8 cellular contexts compared by ENCODE assay signal in the genomic region with DNA sequence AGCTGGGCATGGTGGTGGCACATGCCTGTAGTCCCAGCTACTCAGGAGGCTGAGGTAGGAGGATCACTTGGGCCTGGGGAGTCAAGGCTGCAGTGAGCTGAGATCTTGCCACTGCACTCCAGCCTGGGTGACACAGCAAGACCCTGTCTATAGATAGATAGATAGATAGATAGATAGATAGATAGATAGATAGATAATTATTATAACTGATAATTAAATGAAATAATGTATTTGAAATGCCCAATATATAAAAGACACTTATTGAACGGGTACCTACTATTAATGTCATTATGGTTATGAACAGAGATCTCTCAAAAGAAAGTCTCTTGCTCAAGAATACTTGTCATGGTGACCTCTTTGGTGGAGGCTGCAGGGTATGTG.
DNase-seq lines count a peak whose midpoint lies in the region; ATAC-seq and TF ChIP-seq lines count a peak whose summit lies in the region.
"Not testable (repeated sequence)": the region's sequence is repeated elsewhere in the genome, so short reads cannot be mapped to it uniquely, and the experiment has no call there.

No MANE protein-coding gene starts in this region.

- peak overlapping the region; percentile 98 for H2AFZ ChIP-seq in neural progenitor cell (replicated peaks)

- CTCF ChIA-PET in WTC11 (lab: Charles Lee), result interaction anchor here (0.8 kb wide), 1 partner anchor 47 kb away, joined by 3 read pairs; no protein-coding TSS in a partner anchor

- not testable (repeated sequence) for H4K20me1 ChIP-seq in neural progenitor cell (ENCODE audit: low read depth)

- H3K36me3 Mint-ChIP-seq in WTC11; activated naive CD8-positive, alpha-beta T cell treated with anti-CD3 and anti-CD28 coated beads, Interleukin-2, amount 50 U/mL, for 24 hours (ENCODE audit: low read depth); neural progenitor cell; stimulated activated naive CD8-positive, alpha-beta T cell treated with anti-CD3 and anti-CD28 coated beads, Interleukin-15, Interleukin-2, amounts not matched to agents 100 ng/mL and 50 ng/mL, for 24 hours (ENCODE audit: low read depth): not testable (repeated sequence)

- H3K4me3 Mint-ChIP-seq in WTC11, result peak overlapping the region; percentile 86
- H3K4me3 Mint-ChIP-seq in activated naive CD8-positive, alpha-beta T cell treated with anti-CD3 and anti-CD28 coated beads, Interleukin-2, amount 50 U/mL, for 24 hours, result peak overlapping the region; percentile 79
- peak overlapping the region; percentile 84 for H3K4me3 Mint-ChIP-seq in neural progenitor cell
- H3K4me3 Mint-ChIP-seq in stimulated activated naive CD8-positive, alpha-beta T cell treated with anti-CD3 and anti-CD28 coated beads, Interleukin-15, Interleukin-2, amounts not matched to agents 100 ng/mL and 50 ng/mL, for 24 hours, result peak overlapping the region; percentile 82

- H3K27ac ChIP-seq in HUES6 (ENCODE audit: low read depth, low read length); iPS-20b (ENCODE audit: low read length); neural progenitor cell: not testable (repeated sequence)

- not testable (repeated sequence) for H3K9ac ChIP-seq in HUES6 (ENCODE audit: low read length); endocrine pancreas (ENCODE audit: control insufficient read depth, insufficient read depth, low read length); neural progenitor cell
- H3K9ac ChIP-seq in iPS-20b (ENCODE audit: low read depth, low read length), result peak overlapping the region; percentile 81; the same call in 1 of the 2 replicates

- peak overlapping the region; percentile 94 for H3K27ac Mint-ChIP-seq in WTC11
- not testable (repeated sequence) for H3K27ac Mint-ChIP-seq in activated naive CD8-positive, alpha-beta T cell treated with anti-CD3 and anti-CD28 coated beads, Interleukin-2, amount 50 U/mL, for 24 hours; neural progenitor cell; stimulated activated naive CD8-positive, alpha-beta T cell treated with anti-CD3 and anti-CD28 coated beads, Interleukin-15, Interleukin-2, amounts not matched to agents 100 ng/mL and 50 ng/mL, for 24 hours

- H3K27me3 Mint-ChIP-seq in WTC11 (ENCODE audit: low read depth); activated naive CD8-positive, alpha-beta T cell treated with anti-CD3 and anti-CD28 coated beads, Interleukin-2, amount 50 U/mL, for 24 hours; neural progenitor cell (ENCODE audit: insufficient read depth, low read depth); stimulated activated naive CD8-positive, alpha-beta T cell treated with anti-CD3 and anti-CD28 coated beads, Interleukin-15, Interleukin-2, amounts not matched to agents 100 ng/mL and 50 ng/mL, for 24 hours: not testable (repeated sequence)

- not testable (repeated sequence) for H3F3A ChIP-seq in neural progenitor cell (ENCODE audit: low read depth)

- POLR2A ChIA-PET in WTC11 (lab: Charles Lee), result interaction anchor here (1.1 to 1.5 kb wide), 2 partner anchors 24 to 391 kb away, joined by 4 read pairs; partner anchors contain the start of gene CENPU

- not testable (repeated sequence) for DNase-seq in BE2C; WTC11 (ENCODE audit: low spot score); activated naive CD8-positive, alpha-beta T cell treated with anti-CD3 and anti-CD28 coated beads, Interleukin-2, amount 50 U/mL, for 24 hours; neural progenitor cell (ENCODE audit: low spot score)

- not testable (repeated sequence) for H3K4me1 ChIP-seq in BE2C; endocrine pancreas (ENCODE audit: control insufficient read depth, insufficient read depth, low read length); neural progenitor cell
- H3K4me1 ChIP-seq in HUES6 (ENCODE audit: control insufficient read depth, insufficient read depth, low read length), result peaks cover 14% of the 10 kb centered on the region
- H3K4me1 ChIP-seq in iPS-20b (ENCODE audit: insufficient read depth, low read length), result peaks cover 16% of the 10 kb centered on the region

- H3K4me1 Mint-ChIP-seq in WTC11 (peaks cover 27% of the 10 kb centered on the region), neural progenitor cell (peaks cover 35% of the 10 kb centered on the region)
- H3K4me1 Mint-ChIP-seq in activated naive CD8-positive, alpha-beta T cell treated with anti-CD3 and anti-CD28 coated beads, Interleukin-2, amount 50 U/mL, for 24 hours, result peaks cover 50% of the 10 kb centered on the region
- H3K4me1 Mint-ChIP-seq in stimulated activated naive CD8-positive, alpha-beta T cell treated with anti-CD3 and anti-CD28 coated beads, Interleukin-15, Interleukin-2, amounts not matched to agents 100 ng/mL and 50 ng/mL, for 24 hours (ENCODE audit: low read depth), result peaks cover 54% of the 10 kb centered on the region

- not testable (repeated sequence) for ATAC-seq in WTC11; activated naive CD8-positive, alpha-beta T cell treated with anti-CD3 and anti-CD28 coated beads, Interleukin-2, amount 50 U/mL, for 24 hours

- H3K4me2 ChIP-seq in neural progenitor cell, result peak overlapping the region; percentile 91

- not testable (repeated sequence) for H3K36me3 ChIP-seq in BE2C; HUES6 (ENCODE audit: control insufficient read depth, insufficient read depth, low read length); endocrine pancreas (ENCODE audit: control insufficient read depth, insufficient read depth, low read length); iPS-20b (ENCODE audit: insufficient read depth, low read depth, low read length); neural progenitor cell

- not testable (repeated sequence) for H3K9me3 ChIP-seq in BE2C; HUES6 (ENCODE audit: control insufficient read depth, insufficient read depth, low read depth, low read length); endocrine pancreas (ENCODE audit: control insufficient read depth, low read length); iPS-20b (ENCODE audit: insufficient read depth, low read depth, low read length); neural progenitor cell (ENCODE audit: low read depth)

- TF ChIP-seq CTCF in BE2C (IDR thresholded peaks at IDR 0.05; ENCODE audit: low read depth, low read length); WTC11 (IDR thresholded peaks at IDR 0.05); neural progenitor cell (IDR thresholded peaks at IDR 0.05): not testable (repeated sequence)

- H3K27me3 ChIP-seq in BE2C; HUES6 (ENCODE audit: control insufficient read depth, insufficient read depth, low read length); endocrine pancreas (ENCODE audit: control insufficient read depth, insufficient read depth, low read length); iPS-20b (ENCODE audit: insufficient read depth, low read length); neural progenitor cell: not testable (repeated sequence)

- H3K4me3 ChIP-seq in BE2C (ENCODE audit: low read depth, low read length) (peak overlapping the region; percentile 82; the same call in 1 of the 2 replicates), HUES6 (ENCODE audit: low read depth, low read length) (peak overlapping the region; percentile 72; the same call in 1 of the 2 replicates), endocrine pancreas (ENCODE audit: control insufficient read depth, insufficient read depth, low read length) (peak overlapping the region; percentile 60), iPS-20b (ENCODE audit: low read length) (peak overlapping the region; percentile 78; the same call in 1 of the 2 replicates), neural progenitor cell (peak overlapping the region; percentile 79)

- H3K9me3 Mint-ChIP-seq in WTC11; activated naive CD8-positive, alpha-beta T cell treated with anti-CD3 and anti-CD28 coated beads, Interleukin-2, amount 50 U/mL, for 24 hours; neural progenitor cell; stimulated activated naive CD8-positive, alpha-beta T cell treated with anti-CD3 and anti-CD28 coated beads, Interleukin-15, Interleukin-2, amounts not matched to agents 100 ng/mL and 50 ng/mL, for 24 hours: not testable (repeated sequence)

- H3K79me2 ChIP-seq in neural progenitor cell (ENCODE audit: low read depth), result not testable (repeated sequence)
